In genomic region chr5:118518720-118519119, GRCh38 we compare ENCODE assay signal across 23 cellular contexts.
A peak's percentile ranks its signal among the peaks of the same experiment; 100 is the strongest.
DNase-seq lines count a peak whose midpoint lies in the region; ATAC-seq and TF ChIP-seq lines count a peak whose summit lies in the region.
"Had no signal": no experiment of that assay in that cellular context is flagged by ENCODE, and none has a peak within 500 bp of the region (broad histone marks: within the 10 kb centered on the region; RNA-seq: fewer than 3 reads in every experiment).

No MANE protein-coding gene starts in this region.

- no peaks in the 10 kb centered on the region for H4K20me1 ChIP-seq in H9 (ENCODE audit: control insufficient read depth, insufficient read depth, insufficient read length)
- H4K20me1 ChIP-seq: BLaER1 had no signal

- no peak overlapping the region for H3K14ac ChIP-seq in H9 (ENCODE audit: insufficient read depth, low read length)

- no peak for DNase-seq in H9
- DNase-seq in endodermal cell = no peak
- no peak for DNase-seq in type B pancreatic cell (ENCODE audit: extremely low spot score, unreplicated experiment)
- DNase-seq: 8988T; ACHN; BE2C; C1 segment of cervical spinal cord; CD4-positive, alpha-beta memory T cell; CD4-positive, CD25-positive, alpha-beta regulatory T cell; CD8-positive, alpha-beta memory T cell; COR-L47; DMS 273 treated with DMSO at 0.1 percent for 48 hours; DMS153; DMS53; DMS79; DND-41; EL; GDM1 had no signal

- no peaks in the 10 kb centered on the region for H3K79me1 ChIP-seq in H9 (ENCODE audit: insufficient read depth, low read depth, low read length, poor library complexity, severe bottlenecking)

- no peaks in the 10 kb centered on the region for H3K36me3 ChIP-seq in endodermal cell (ENCODE audit: control insufficient read depth, insufficient read depth, low read length)
- H3K36me3 ChIP-seq: BE2C, BLaER1 had no signal

- H3K36me3 Mint-ChIP-seq in H9 (ENCODE audit: insufficient read depth in 1 of 3, low read depth in 3 of 3) (no peaks in the 10 kb centered on the region), endodermal cell (ENCODE audit: low read depth) (no peaks in the 10 kb centered on the region), type B pancreatic cell (no peaks in the 10 kb centered on the region)
- H3K36me3 Mint-ChIP-seq: CD14-positive monocyte; CD4-positive, alpha-beta memory T cell; CD4-positive, CD25-positive, alpha-beta regulatory T cell; CD8-positive, alpha-beta memory T cell had no signal

- H3K4me1 ChIP-seq in H9 (ENCODE audit: insufficient read depth, low read length) (no peaks in the 10 kb centered on the region), endodermal cell (ENCODE audit: control insufficient read depth, insufficient read depth, low read length) (no peaks in the 10 kb centered on the region)
- H3K4me1 ChIP-seq: BE2C had no signal

- H3K4ac ChIP-seq in H9 (ENCODE audit: low read depth, low read length) = no peak overlapping the region

- H3K4me1 Mint-ChIP-seq in H9 = no peaks in the 10 kb centered on the region
- H3K4me1 Mint-ChIP-seq in endodermal cell = no peaks in the 10 kb centered on the region
- no peaks in the 10 kb centered on the region for H3K4me1 Mint-ChIP-seq in type B pancreatic cell (ENCODE audit: unreplicated experiment)
- H3K4me1 Mint-ChIP-seq: CD14-positive monocyte; CD4-positive, alpha-beta memory T cell; CD4-positive, CD25-positive, alpha-beta regulatory T cell; CD8-positive, alpha-beta memory T cell had no signal

- no peak overlapping the region for H3K9ac ChIP-seq in H9 (ENCODE audit: extremely low read depth, insufficient read length, low read length)
- no peak overlapping the region for H3K9ac ChIP-seq in endodermal cell (ENCODE audit: extremely low read depth, low read length, poor library complexity, severe bottlenecking)
- H3K9ac ChIP-seq: BLaER1 had no signal

- peak; percentile 32; the same call in 2 of the 3 replicates for TF ChIP-seq CTCF in H9 (conservative IDR thresholded peaks at IDR 0.05)
- TF ChIP-seq CTCF in endodermal cell (conservative IDR thresholded peaks at IDR 0.05) = peak; percentile 58
- peak; percentile 30 for TF ChIP-seq CTCF in type B pancreatic cell (conservative IDR thresholded peaks at IDR 0.05)

- H3K27ac Mint-ChIP-seq in H9 (no peak overlapping the region), endodermal cell (no peak overlapping the region), type B pancreatic cell (no peak overlapping the region)
- H3K27ac Mint-ChIP-seq: CD14-positive monocyte; CD4-positive, alpha-beta memory T cell; CD4-positive, CD25-positive, alpha-beta regulatory T cell; CD8-positive, alpha-beta memory T cell had no signal

- H3K9me3 Mint-ChIP-seq in H9 (no peaks in the 10 kb centered on the region), endodermal cell (no peaks in the 10 kb centered on the region), type B pancreatic cell (no peaks in the 10 kb centered on the region)

- no peak overlapping the region for H4K5ac ChIP-seq in H9 (ENCODE audit: insufficient read length, low read depth, low read length)

- no peak overlapping the region for H2AK5ac ChIP-seq in H9 (ENCODE audit: insufficient read length, low read length)

- ATAC-seq in HG03460 (IDR thresholded peaks at IDR 0.05; ENCODE audit: unreplicated experiment) (no peak), GM19395 (IDR thresholded peaks at IDR 0.05; ENCODE audit: unreplicated experiment) (no peak)
- ATAC-seq: GM12878 had no signal

- H2AFZ ChIP-seq in H9 (ENCODE audit: low read length) = no peak overlapping the region

- H3K79me2 ChIP-seq in H9 (ENCODE audit: insufficient read depth, low read length) = no peaks in the 10 kb centered on the region

- H3K27ac ChIP-seq in H9 (ENCODE audit: insufficient read length, low read depth, low read length) = no peak overlapping the region
- no peak overlapping the region for H3K27ac ChIP-seq in endodermal cell (ENCODE audit: low read depth, low read length)
- H3K27ac ChIP-seq: BLaER1 had no signal

- no peak overlapping the region for H4K91ac ChIP-seq in H9 (ENCODE audit: insufficient read length, low read depth, low read length)

- H2BK12ac ChIP-seq in H9 (ENCODE audit: insufficient read length, low read depth, low read length) = no peak overlapping the region

- H3K23me2 ChIP-seq in H9 (ENCODE audit: insufficient read length, low read depth, low read length, poor library complexity, severe bottlenecking) = no peaks in the 10 kb centered on the region

- H4K8ac ChIP-seq in H9 (replicated peaks; ENCODE audit: insufficient read length, low read depth, low read length) = no peak overlapping the region

- H3K27me3 ChIP-seq in H9 (ENCODE audit: insufficient read depth, low read length) (no peaks in the 10 kb centered on the region), endodermal cell (ENCODE audit: control insufficient read depth, insufficient read depth, low read length, poor library complexity, severe bottlenecking) (no peaks in the 10 kb centered on the region)
- H3K27me3 ChIP-seq: BLaER1 had no signal

- H3K56ac ChIP-seq in H9 (ENCODE audit: insufficient read length, low read depth, low read length) = no peak overlapping the region

- H3K4me3 Mint-ChIP-seq in H9 (no peak overlapping the region), endodermal cell (no peak overlapping the region), type B pancreatic cell (no peak overlapping the region)
- H3K4me3 Mint-ChIP-seq: CD14-positive monocyte; CD4-positive, alpha-beta memory T cell; CD4-positive, CD25-positive, alpha-beta regulatory T cell; CD8-positive, alpha-beta memory T cell had no signal

- H3K23ac ChIP-seq in H9 (ENCODE audit: insufficient read length, low read depth, low read length) = no peak overlapping the region

- H3K9me3 ChIP-seq in H9 (ENCODE audit: control insufficient read depth, low read depth, low read length) (no peaks in the 10 kb centered on the region), endodermal cell (ENCODE audit: control insufficient read depth, low read length) (no peaks in the 10 kb centered on the region)
- H3K9me3 ChIP-seq: BE2C, BLaER1 had no signal

- no peak overlapping the region for H2BK120ac ChIP-seq in H9 (ENCODE audit: low read depth, low read length, poor library complexity, severe bottlenecking)

- no CpG with 5 or more reads among the region's 3 CpGs for WGBS in H9 (ENCODE audit: extremely low coverage, insufficient read length, low lambda C conversion rate)
- 92 to 98% methylated on average over 2 to 3 of the region's 3 CpGs for WGBS in endodermal cell (ENCODE audit: insufficient coverage in 1 of 2, insufficient read length in 1 of 2), 2 experiments

- H2BK5ac ChIP-seq in H9 (ENCODE audit: insufficient read length, low read length) = no peak overlapping the region

- no peak overlapping the region for H3T11ph ChIP-seq in H9 (ENCODE audit: low read length)

- no peak overlapping the region for H2BK20ac ChIP-seq in H9 (ENCODE audit: low read depth, low read length, poor library complexity, severe bottlenecking)

- H3K4me2 ChIP-seq in H9 (ENCODE audit: insufficient read depth, insufficient read length, low read length) = no peak overlapping the region
- H3K4me2 ChIP-seq: BLaER1 had no signal

- no peaks in the 10 kb centered on the region for H3K27me3 Mint-ChIP-seq in H9 (ENCODE audit: low read depth)
- no peaks in the 10 kb centered on the region for H3K27me3 Mint-ChIP-seq in endodermal cell (ENCODE audit: insufficient read depth)
- H3K27me3 Mint-ChIP-seq in type B pancreatic cell = peaks cover 5% of the 10 kb centered on the region
- H3K27me3 Mint-ChIP-seq: CD4-positive, alpha-beta memory T cell; CD4-positive, CD25-positive, alpha-beta regulatory T cell; CD8-positive, alpha-beta memory T cell had no signal

- H3K18ac ChIP-seq in H9 (ENCODE audit: insufficient read length, low read depth, low read length) = no peak overlapping the region

- no peak overlapping the region for H3K4me3 ChIP-seq in endodermal cell (ENCODE audit: low read length)
- H3K4me3 ChIP-seq: BLaER1, GM12878 had no signal

- H2BK15ac ChIP-seq in H9 (ENCODE audit: low read depth, low read length) = no peak overlapping the region
